18 cellular contexts compared by ENCODE assay signal in genomic region chr13:81021284-81021683, GRCh38.
DNase-seq lines count a peak whose midpoint lies in the region; ATAC-seq, FAIRE-seq and TF ChIP-seq lines count a peak whose summit lies in the region.
"Had no signal": no experiment of that assay in that cellular context is flagged by ENCODE, and none has a peak within 500 bp of the region (broad histone marks: within the 10 kb centered on the region; RNA-seq: fewer than 3 reads in every experiment).

No MANE protein-coding gene starts in this region.

- DNase-seq in hepatocyte (ENCODE audit: low spot score) (peak; percentile 8), small intestine (peak; percentile 48), NCI-H146 (lab: John Stamatoyannopoulos, UW) (no peak)
- DNase-seq: C1 segment of cervical spinal cord; Calu3; CD4-positive, alpha-beta memory T cell; COR-L47; DMS53; DMS79 treated with DMSO at 0.1 percent for 48 hours; GF-D8; H9 had no signal

- peak overlapping the region; percentile 43 for H3K4me2 ChIP-seq in hepatocyte
- H3K4me2 ChIP-seq: GM23338 had no signal

- no peaks in the 10 kb centered on the region for H3K9me2 ChIP-seq in hepatocyte (replicated peaks; ENCODE audit: insufficient read depth)

- FAIRE-seq in small intestine (lab: Jason Lieb, UNC) = no peak
- FAIRE-seq: GM12891, GM18507 had no signal

- H3K27ac ChIP-seq in hepatocyte (no peak overlapping the region), liver (ENCODE audit: low read depth in 1 of 2, low read length in 2 of 2) (no peak overlapping the region), small intestine (ENCODE audit: low read depth in 1 of 2, low read length in 1 of 2) (no peak overlapping the region)

- no peak for TF ChIP-seq CTCF in hepatocyte (IDR thresholded peaks at IDR 0.05; ENCODE audit: poor library complexity)
- no peak for TF ChIP-seq CTCF in liver (IDR thresholded peaks at IDR 0.05; ENCODE audit: low read depth, low read length, missing input control)

- H3K4me3 ChIP-seq in hepatocyte (no peak overlapping the region), liver (ENCODE audit: low read depth in 1 of 3, low read length in 3 of 3) (no peak overlapping the region), small intestine (ENCODE audit: low read depth in 1 of 2, low read length in 2 of 2) (no peak overlapping the region)
- H3K4me3 ChIP-seq: GM23338 had no signal

- no peaks in the 10 kb centered on the region for H3K4me1 ChIP-seq in hepatocyte (ENCODE audit: insufficient read depth)
- peaks cover 0 to 9% (median 1%) of the 10 kb centered on the region in 4 donors for H3K4me1 ChIP-seq in liver (ENCODE audit: control insufficient read depth in 4 of 4, insufficient read depth in 4 of 4, low read length in 3 of 4)
- H3K4me1 ChIP-seq in small intestine (ENCODE audit: control insufficient read depth in 2 of 2, insufficient read depth in 1 of 2, low read depth in 1 of 2, low read length in 1 of 2) = no peaks in the 10 kb centered on the region

- no peak overlapping the region for H3K9ac ChIP-seq in liver (ENCODE audit: low read depth in 1 of 2, low read length in 2 of 2)

- no peaks in the 10 kb centered on the region for H4K20me1 ChIP-seq in hepatocyte (ENCODE audit: insufficient read depth, poor library complexity, severe bottlenecking)

- H2AFZ ChIP-seq in hepatocyte = no peak overlapping the region
- H2AFZ ChIP-seq: GM23338 had no signal

- H3K36me3 ChIP-seq in hepatocyte (replicated peaks; ENCODE audit: insufficient read depth, low read depth) (no peaks in the 10 kb centered on the region), liver (ENCODE audit: control insufficient read depth in 4 of 4, insufficient read depth in 3 of 4, low read depth in 1 of 4, low read length in 3 of 4) (no peaks in the 10 kb centered on the region), small intestine (ENCODE audit: control insufficient read depth in 2 of 2, insufficient read depth in 2 of 2, low read length in 2 of 2) (no peaks in the 10 kb centered on the region)

- ATAC-seq in HG02973 (IDR thresholded peaks at IDR 0.05; ENCODE audit: unreplicated experiment) (no peak), GM18520 (IDR thresholded peaks at IDR 0.05; ENCODE audit: unreplicated experiment) (no peak)
- ATAC-seq: GM23338, HCT116 had no signal

- H3K27me3 ChIP-seq in hepatocyte (no peaks in the 10 kb centered on the region), liver (ENCODE audit: control insufficient read depth in 4 of 4, insufficient read depth in 4 of 4, low read length in 3 of 4) (no peaks in the 10 kb centered on the region), small intestine (ENCODE audit: control insufficient read depth in 2 of 2, insufficient read depth in 2 of 2, low read length in 2 of 2) (no peaks in the 10 kb centered on the region)

- H3K9me3 ChIP-seq in hepatocyte (ENCODE audit: low read depth) (no peaks in the 10 kb centered on the region), liver (ENCODE audit: control insufficient read depth in 4 of 4, low read length in 3 of 4) (no peaks in the 10 kb centered on the region), small intestine (ENCODE audit: control insufficient read depth, low read depth) (no peaks in the 10 kb centered on the region)

- no peaks in the 10 kb centered on the region for H3K79me2 ChIP-seq in hepatocyte

- WGBS in hepatocyte (ENCODE audit: low lambda C conversion rate, missing lambda C conversion rate) = 66% methylated on average over 4 of the region's 4 CpGs
- WGBS in liver = 38% methylated on average over 4 of the region's 4 CpGs
- WGBS in small intestine, 3 donors = 36 to 68% (median 38%) methylated on average over 4 of the region's 4 CpGs

- TF ChIP-seq RAD21 in liver (IDR thresholded peaks at IDR 0.05) = no peak

TF ChIP-seq in liver, 16 proteins besides CTCF, POLR2A, EP300 and RAD21:
- TF ChIP-seq HNF4A (conservative IDR thresholded peaks at IDR 0.05) = peak; percentile 66 to 77
- no peak for TF ChIP-seq TAF1 (conservative IDR thresholded peaks at IDR 0.05)
- no peak for TF ChIP-seq JUND (IDR thresholded peaks at IDR 0.05)
- TF ChIP-seq FOXA2 (IDR thresholded peaks at IDR 0.05) = peak; percentile 50
- no peak for TF ChIP-seq REST (IDR thresholded peaks at IDR 0.05)
- no peak for TF ChIP-seq GABPA (IDR thresholded peaks at IDR 0.05 in 1 of 2, conservative IDR thresholded peaks at IDR 0.05 in 1 of 2)
- peak; percentile 23 for TF ChIP-seq HNF4G (IDR thresholded peaks at IDR 0.05)
- TF ChIP-seq MAX (IDR thresholded peaks at IDR 0.05) = no peak
- peak; percentile 50 for TF ChIP-seq SP1 (IDR thresholded peaks at IDR 0.05)
- TF ChIP-seq RXRA (IDR thresholded peaks at IDR 0.05) = peak; percentile 43 to 58
- TF ChIP-seq NR2F2 (IDR thresholded peaks at IDR 0.05) = no peak
- no peak for TF ChIP-seq EGR1 (IDR thresholded peaks at IDR 0.05; ENCODE audit: low read depth in 2 of 2)
